Comparison of ENCODE assay signal across 1 cellular context in the genomic region with DNA sequence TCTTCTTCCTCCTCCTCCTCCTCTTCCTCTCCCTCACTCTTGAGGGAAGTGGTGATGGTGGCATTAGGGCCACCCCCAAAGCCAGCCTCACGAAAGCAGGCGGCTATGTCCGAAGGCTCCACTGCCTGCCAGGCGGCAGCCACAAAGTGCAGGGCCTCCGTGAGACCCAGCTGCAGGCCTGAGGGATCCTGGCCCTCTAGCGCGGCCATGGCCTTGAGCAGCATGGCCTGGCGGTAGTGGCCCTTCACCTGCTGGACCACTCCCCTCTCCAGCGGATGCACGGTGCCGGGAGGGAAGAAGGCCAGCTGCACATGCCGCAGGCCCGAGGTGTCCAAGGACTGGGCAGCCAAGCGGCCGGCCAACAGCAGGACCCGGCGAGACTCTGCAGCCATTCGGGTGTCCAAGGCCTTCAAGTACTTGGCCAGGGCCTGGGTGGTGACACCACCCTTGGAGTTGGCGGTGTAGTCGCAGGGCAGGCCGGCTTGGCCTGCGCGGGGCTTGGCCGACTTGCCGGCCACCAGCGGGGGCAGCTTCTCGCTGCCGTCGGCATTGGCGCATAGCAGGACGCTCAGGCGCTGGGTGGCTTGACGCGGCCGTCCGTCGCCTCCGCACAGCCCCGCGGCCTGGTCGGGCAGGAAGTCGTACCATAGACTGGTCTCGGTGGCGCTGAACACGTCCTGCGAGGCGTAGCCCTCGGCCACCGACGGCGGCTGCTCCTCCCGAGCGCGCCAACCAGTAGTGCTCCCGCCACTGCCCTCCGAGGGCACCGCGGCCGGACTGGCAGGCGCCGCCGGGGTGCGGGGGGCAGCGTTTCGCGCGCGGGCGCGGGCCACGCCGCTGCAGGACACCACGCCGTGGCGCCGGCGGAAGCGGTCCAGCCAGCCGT.
A peak's percentile ranks its signal among the peaks of the same experiment; 100 is the strongest.
TF ChIP-seq lines count a peak whose summit lies in the region.

No MANE protein-coding gene starts in this region.

TF ChIP-seq in WTC11, 78 proteins besides CTCF, POLR2A, EP300 and RAD21 (continued from another document):
- TF ChIP-seq ZNF263 (CRISPR knock-in tag; IDR thresholded peaks at IDR 0.05; ENCODE audit: low read depth), result peak; percentile 48; the same call in 1 of the 2 replicates
- no peak for TF ChIP-seq SMAD4 (CRISPR knock-in tag; IDR thresholded peaks at IDR 0.05)
- no peak for TF ChIP-seq CBFB (CRISPR knock-in tag; IDR thresholded peaks at IDR 0.05; ENCODE audit: low read depth)
- TF ChIP-seq FOXP1 (CRISPR knock-in tag; IDR thresholded peaks at IDR 0.05; ENCODE audit: borderline replicate concordance), result peak; percentile 6; the same call in 1 of the 2 replicates
- TF ChIP-seq, protein P1, sequence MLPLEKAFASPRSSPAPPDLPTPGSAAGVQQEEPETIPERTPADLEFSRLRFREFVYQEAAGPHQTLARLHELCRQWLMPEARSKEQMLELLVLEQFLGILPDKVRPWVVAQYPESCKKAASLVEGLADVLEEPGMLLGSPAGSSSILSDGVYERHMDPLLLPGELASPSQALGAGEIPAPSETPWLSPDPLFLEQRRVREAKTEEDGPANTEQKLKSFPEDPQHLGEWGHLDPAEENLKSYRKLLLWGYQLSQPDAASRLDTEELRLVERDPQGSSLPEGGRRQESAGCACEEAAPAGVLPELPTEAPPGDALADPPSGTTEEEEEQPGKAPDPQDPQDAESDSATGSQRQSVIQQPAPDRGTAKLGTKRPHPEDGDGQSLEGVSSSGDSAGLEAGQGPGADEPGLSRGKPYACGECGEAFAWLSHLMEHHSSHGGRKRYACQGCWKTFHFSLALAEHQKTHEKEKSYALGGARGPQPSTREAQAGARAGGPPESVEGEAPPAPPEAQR (CRISPR knock-in tag; IDR thresholded peaks at IDR 0.05), result no peak
- TF ChIP-seq GTF2I (CRISPR knock-in tag; conservative IDR thresholded peaks at IDR 0.05), result no peak
- TF ChIP-seq NFATC4 (CRISPR knock-in tag; IDR thresholded peaks at IDR 0.05), result no peak
- TF ChIP-seq, protein P2, sequence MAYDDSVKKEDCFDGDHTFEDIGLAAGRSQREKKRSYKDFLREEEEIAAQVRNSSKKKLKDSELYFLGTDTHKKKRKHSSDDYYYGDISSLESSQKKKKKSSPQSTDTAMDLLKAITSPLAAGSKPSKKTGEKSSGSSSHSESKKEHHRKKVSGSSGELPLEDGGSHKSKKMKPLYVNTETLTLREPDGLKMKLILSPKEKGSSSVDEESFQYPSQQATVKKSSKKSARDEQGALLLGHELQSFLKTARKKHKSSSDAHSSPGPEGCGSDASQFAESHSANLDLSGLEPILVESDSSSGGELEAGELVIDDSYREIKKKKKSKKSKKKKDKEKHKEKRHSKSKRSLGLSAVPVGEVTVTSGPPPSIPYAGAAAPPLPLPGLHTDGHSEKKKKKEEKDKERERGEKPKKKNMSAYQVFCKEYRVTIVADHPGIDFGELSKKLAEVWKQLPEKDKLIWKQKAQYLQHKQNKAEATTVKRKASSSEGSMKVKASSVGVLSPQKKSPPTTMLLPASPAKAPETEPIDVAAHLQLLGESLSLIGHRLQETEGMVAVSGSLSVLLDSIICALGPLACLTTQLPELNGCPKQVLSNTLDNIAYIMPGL (CRISPR knock-in tag; IDR thresholded peaks at IDR 0.05), result peak; percentile 37; the same call in 1 of the 2 replicates
- no peak for TF ChIP-seq ZNF671 (CRISPR knock-in tag; IDR thresholded peaks at IDR 0.05)
- TF ChIP-seq ESRRA (CRISPR knock-in tag; IDR thresholded peaks at IDR 0.05; ENCODE audit: borderline replicate concordance), result no peak
- TF ChIP-seq ZNF416 (CRISPR knock-in tag; IDR thresholded peaks at IDR 0.05), result no peak
- no peak for TF ChIP-seq HMGA2 (CRISPR knock-in tag; IDR thresholded peaks at IDR 0.05)
- no peak for TF ChIP-seq EMX1 (CRISPR knock-in tag; IDR thresholded peaks at IDR 0.05)
- no peak for TF ChIP-seq RORB (CRISPR knock-in tag; IDR thresholded peaks at IDR 0.05)
- TF ChIP-seq, protein P3, sequence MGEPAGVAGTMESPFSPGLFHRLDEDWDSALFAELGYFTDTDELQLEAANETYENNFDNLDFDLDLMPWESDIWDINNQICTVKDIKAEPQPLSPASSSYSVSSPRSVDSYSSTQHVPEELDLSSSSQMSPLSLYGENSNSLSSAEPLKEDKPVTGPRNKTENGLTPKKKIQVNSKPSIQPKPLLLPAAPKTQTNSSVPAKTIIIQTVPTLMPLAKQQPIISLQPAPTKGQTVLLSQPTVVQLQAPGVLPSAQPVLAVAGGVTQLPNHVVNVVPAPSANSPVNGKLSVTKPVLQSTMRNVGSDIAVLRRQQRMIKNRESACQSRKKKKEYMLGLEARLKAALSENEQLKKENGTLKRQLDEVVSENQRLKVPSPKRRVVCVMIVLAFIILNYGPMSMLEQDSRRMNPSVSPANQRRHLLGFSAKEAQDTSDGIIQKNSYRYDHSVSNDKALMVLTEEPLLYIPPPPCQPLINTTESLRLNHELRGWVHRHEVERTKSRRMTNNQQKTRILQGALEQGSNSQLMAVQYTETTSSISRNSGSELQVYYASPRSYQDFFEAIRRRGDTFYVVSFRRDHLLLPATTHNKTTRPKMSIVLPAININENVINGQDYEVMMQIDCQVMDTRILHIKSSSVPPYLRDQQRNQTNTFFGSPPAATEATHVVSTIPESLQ (CRISPR knock-in tag; IDR thresholded peaks at IDR 0.05), result no peak
- TF ChIP-seq, protein P4, sequence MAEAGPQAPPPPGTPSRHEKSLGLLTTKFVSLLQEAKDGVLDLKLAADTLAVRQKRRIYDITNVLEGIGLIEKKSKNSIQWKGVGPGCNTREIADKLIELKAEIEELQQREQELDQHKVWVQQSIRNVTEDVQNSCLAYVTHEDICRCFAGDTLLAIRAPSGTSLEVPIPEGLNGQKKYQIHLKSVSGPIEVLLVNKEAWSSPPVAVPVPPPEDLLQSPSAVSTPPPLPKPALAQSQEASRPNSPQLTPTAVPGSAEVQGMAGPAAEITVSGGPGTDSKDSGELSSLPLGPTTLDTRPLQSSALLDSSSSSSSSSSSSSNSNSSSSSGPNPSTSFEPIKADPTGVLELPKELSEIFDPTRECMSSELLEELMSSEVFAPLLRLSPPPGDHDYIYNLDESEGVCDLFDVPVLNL (CRISPR knock-in tag; IDR thresholded peaks at IDR 0.05; ENCODE audit: borderline replicate concordance, low read depth), result no peak
